In the genomic region with DNA sequence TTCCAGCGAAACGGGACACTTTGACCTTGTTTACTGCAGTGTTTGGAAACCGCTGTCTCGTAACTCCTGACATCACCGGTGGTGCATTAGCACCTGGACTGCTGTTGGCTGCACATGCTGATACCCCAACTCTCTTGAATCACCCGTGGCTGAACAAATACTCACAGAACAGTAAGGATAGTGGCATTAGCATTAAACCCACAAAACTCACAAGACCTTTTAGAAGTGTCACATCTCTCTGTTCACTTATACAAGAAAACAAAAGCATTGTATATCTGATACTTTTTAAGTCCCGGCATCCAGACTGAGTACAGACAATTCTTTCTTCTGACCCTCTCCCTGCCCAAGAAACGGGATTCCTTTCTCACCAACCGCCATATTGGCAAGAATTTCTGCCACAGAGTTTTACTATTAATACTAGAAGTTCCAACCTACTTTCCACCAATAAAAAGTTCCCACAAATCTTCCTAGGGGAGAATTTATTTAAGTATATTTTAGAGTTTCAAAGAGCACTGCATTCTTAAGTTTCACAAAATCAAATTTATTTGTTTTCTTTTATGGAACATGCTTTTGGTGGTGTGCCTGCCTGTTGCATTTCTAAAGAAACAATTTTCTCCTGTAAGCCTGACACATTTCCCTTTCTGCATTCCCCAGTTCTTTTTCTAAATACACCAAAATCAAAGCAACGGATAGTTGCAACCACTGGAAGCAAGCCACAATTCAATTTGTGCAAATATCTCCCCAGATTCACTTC, we compare ENCODE assay signal across 9 cellular contexts.
DNase-seq lines count a peak whose midpoint lies in the region; ATAC-seq and TF ChIP-seq lines count a peak whose summit lies in the region.
"Had no signal": no experiment of that assay in that cellular context is flagged by ENCODE, and none has a peak within 500 bp of the region (broad histone marks: within the 10 kb centered on the region; RNA-seq: fewer than 3 reads in every experiment).

No MANE protein-coding gene starts in this region.

- H3K4me3 ChIP-seq in heart left ventricle (peak overlapping the region in 9 of 12 donors; percentile 34 to 57 (median 47)), astrocyte of the cerebellum (ENCODE audit: low read depth, low read length) (peak overlapping the region; percentile 16), liver (ENCODE audit: low read depth in 1 of 3, low read length in 3 of 3) (peak overlapping the region in 2 of 3 donors; percentile 1 to 29), mesendoderm (ENCODE audit: low read length) (no peak overlapping the region)

- in situ Hi-C loops in astrocyte of the cerebellum (cut with HindIII; ENCODE audit: low sequenced_read_pairs): no loop called here

- no peak overlapping the region for H2AK5ac ChIP-seq in mesendoderm (ENCODE audit: low read length)

- WGBS in heart left ventricle, 4 donors: 48 to 79% (median 55%) methylated on average over 10 of the region's 10 CpGs
- WGBS in liver: 11% methylated on average over 10 of the region's 10 CpGs
- no CpG with 5 or more reads among the region's 10 CpGs for WGBS in mesendoderm (ENCODE audit: extremely low coverage, insufficient coverage, low lambda C conversion rate)

- H3K4me2 ChIP-seq in mesendoderm (ENCODE audit: low read length): no peak overlapping the region

- H3K56ac ChIP-seq in mesendoderm (ENCODE audit: low read length): no peak overlapping the region

- H3K9me3 ChIP-seq in heart left ventricle (no peaks in the 10 kb centered on the region), liver (ENCODE audit: control insufficient read depth in 4 of 4, low read length in 3 of 4) (no peaks in the 10 kb centered on the region)

- H2BK15ac ChIP-seq in mesendoderm (replicated peaks; ENCODE audit: low read depth): no peak overlapping the region

- no peak for DNase-seq in heart left ventricle
- DNase-seq in cardiac septum (ENCODE audit: low spot score): no peak
- DNase-seq in astrocyte of the cerebellum (ENCODE audit: low read depth): no peak
- no peak for DNase-seq in NCI-H2107 treated with DMSO at 0.1 percent for 48 hours (lab: John Stamatoyannopoulos, UW; ENCODE audit: unreplicated experiment)
- DNase-seq in mesendoderm: no peak
- DNase-seq in stimulated activated CD4-positive, alpha-beta T cell treated with anti-CD3 and anti-CD28 coated beads, Interleukin-1b, Interleukin-23, amount 100 ng/mL, for 48 hours: no peak
- DNase-seq: DND-41 had no signal

- H3K18ac ChIP-seq in mesendoderm (ENCODE audit: low read length): no peak overlapping the region

- TF ChIP-seq POLR2A in heart left ventricle (IDR thresholded peaks at IDR 0.05): no peak

- H4K8ac ChIP-seq in mesendoderm (ENCODE audit: low read depth, low read length): no peak overlapping the region

- H3K27ac ChIP-seq in heart left ventricle (peak overlapping the region in 9 of 12 donors; percentile 27 to 87 (median 72)), liver (ENCODE audit: low read depth in 1 of 2, low read length in 2 of 2) (peak overlapping the region; percentile 89 to 93), mesendoderm (ENCODE audit: low read depth, low read length) (no peak overlapping the region)

- intact Hi-C loops in heart left ventricle (cut with DNase I): no loop called here
- intact Hi-C loops in cardiac septum (cut with DNase I): no loop called here

- H4K5ac ChIP-seq in mesendoderm (ENCODE audit: low read length): no peak overlapping the region

- H3K27me3 ChIP-seq in heart left ventricle (no peaks in the 10 kb centered on the region), liver (ENCODE audit: control insufficient read depth in 4 of 4, insufficient read depth in 4 of 4, low read length in 3 of 4) (no peaks in the 10 kb centered on the region), mesendoderm (ENCODE audit: insufficient read depth, low read length, poor library complexity) (no peaks in the 10 kb centered on the region)

- H3K79me2 ChIP-seq in mesendoderm (ENCODE audit: control insufficient read depth, insufficient read depth, low read length): no peaks in the 10 kb centered on the region

- H3K23ac ChIP-seq in mesendoderm (ENCODE audit: low read length): no peak overlapping the region

- H3K36me3 ChIP-seq in heart left ventricle (peaks cover 0 to 34% (median 19%) of the 10 kb centered on the region in 9 donors), liver (ENCODE audit: control insufficient read depth in 4 of 4, insufficient read depth in 3 of 4, low read depth in 1 of 4, low read length in 3 of 4) (peaks cover 0 to 3% (median 0%) of the 10 kb centered on the region in 4 donors), mesendoderm (ENCODE audit: control insufficient read depth, insufficient read depth, low read length) (no peaks in the 10 kb centered on the region)

- TF ChIP-seq CTCF in heart left ventricle (IDR thresholded peaks at IDR 0.05) (no peak), astrocyte of the cerebellum (IDR thresholded peaks at IDR 0.05; ENCODE audit: low read depth, low read length, missing control alignments) (no peak), liver (IDR thresholded peaks at IDR 0.05; ENCODE audit: low read depth, low read length, missing input control) (no peak)

- TF ChIP-seq RAD21 in liver (IDR thresholded peaks at IDR 0.05): peak in 1 of 2 donors; percentile 19

- no peak overlapping the region for H2BK120ac ChIP-seq in mesendoderm (ENCODE audit: low read depth, low read length)

- H3K79me1 ChIP-seq in mesendoderm (ENCODE audit: low read length): no peaks in the 10 kb centered on the region

- peak overlapping the region; percentile 68 to 99 for H3K9ac ChIP-seq in liver (ENCODE audit: low read depth in 1 of 2, low read length in 2 of 2)
- H3K9ac ChIP-seq in mesendoderm (ENCODE audit: low read length): no peak overlapping the region

- H2BK5ac ChIP-seq in mesendoderm (ENCODE audit: low read length): no peak overlapping the region

- peaks cover 7 to 95% (median 52%) of the 10 kb centered on the region in 12 donors for H3K4me1 ChIP-seq in heart left ventricle
- peaks cover 2 to 15% (median 8%) of the 10 kb centered on the region in 4 donors for H3K4me1 ChIP-seq in liver (ENCODE audit: control insufficient read depth in 4 of 4, insufficient read depth in 4 of 4, low read length in 3 of 4)
- H3K4me1 ChIP-seq in mesendoderm (ENCODE audit: control insufficient read depth, low read depth, low read length): no peaks in the 10 kb centered on the region

- H3K4ac ChIP-seq in mesendoderm (ENCODE audit: low read depth, low read length): no peak overlapping the region

- ATAC-seq in heart left ventricle (peak in 3 of 4 donors; percentile 33 to 48 (median 34)), GM18511 (IDR thresholded peaks at IDR 0.05; ENCODE audit: unreplicated experiment) (no peak)

TF ChIP-seq in liver, 16 proteins besides CTCF, POLR2A, EP300 and RAD21 (continues in another document):
- peak; percentile 67 to 76 for TF ChIP-seq HNF4A (conservative IDR thresholded peaks at IDR 0.05)
- TF ChIP-seq YY1 (IDR thresholded peaks at IDR 0.05): no peak
- TF ChIP-seq, protein P1, sequence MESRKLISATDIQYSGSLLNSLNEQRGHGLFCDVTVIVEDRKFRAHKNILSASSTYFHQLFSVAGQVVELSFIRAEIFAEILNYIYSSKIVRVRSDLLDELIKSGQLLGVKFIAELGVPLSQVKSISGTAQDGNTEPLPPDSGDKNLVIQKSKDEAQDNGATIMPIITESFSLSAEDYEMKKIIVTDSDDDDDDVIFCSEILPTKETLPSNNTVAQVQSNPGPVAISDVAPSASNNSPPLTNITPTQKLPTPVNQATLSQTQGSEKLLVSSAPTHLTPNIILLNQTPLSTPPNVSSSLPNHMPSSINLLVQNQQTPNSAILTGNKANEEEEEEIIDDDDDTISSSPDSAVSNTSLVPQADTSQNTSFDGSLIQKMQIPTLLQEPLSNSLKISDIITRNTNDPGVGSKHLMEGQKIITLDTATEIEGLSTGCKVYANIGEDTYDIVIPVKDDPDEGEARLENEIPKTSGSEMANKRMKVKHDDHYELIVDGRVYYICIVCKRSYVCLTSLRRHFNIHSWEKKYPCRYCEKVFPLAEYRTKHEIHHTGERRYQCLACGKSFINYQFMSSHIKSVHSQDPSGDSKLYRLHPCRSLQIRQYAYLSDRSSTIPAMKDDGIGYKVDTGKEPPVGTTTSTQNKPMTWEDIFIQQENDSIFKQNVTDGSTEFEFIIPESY (IDR thresholded peaks at IDR 0.05): no peak
- peak in 1 of 2 donors; percentile 48 for TF ChIP-seq EGR1 (IDR thresholded peaks at IDR 0.05; ENCODE audit: low read depth in 2 of 2)
- TF ChIP-seq GABPA (IDR thresholded peaks at IDR 0.05 in 1 of 2, conservative IDR thresholded peaks at IDR 0.05 in 1 of 2): peak in 1 of 2 donors; percentile 9
- peak; percentile 46 to 80 for TF ChIP-seq RXRA (IDR thresholded peaks at IDR 0.05)
- no peak for TF ChIP-seq TAF1 (conservative IDR thresholded peaks at IDR 0.05)
- TF ChIP-seq, protein P2, sequence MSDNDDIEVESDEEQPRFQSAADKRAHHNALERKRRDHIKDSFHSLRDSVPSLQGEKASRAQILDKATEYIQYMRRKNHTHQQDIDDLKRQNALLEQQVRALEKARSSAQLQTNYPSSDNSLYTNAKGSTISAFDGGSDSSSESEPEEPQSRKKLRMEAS (IDR thresholded peaks at IDR 0.05): peak; percentile 31
- TF ChIP-seq NR2F2 (IDR thresholded peaks at IDR 0.05): no peak
- peak; percentile 84 for TF ChIP-seq FOXA2 (IDR thresholded peaks at IDR 0.05)
- TF ChIP-seq, protein P3, sequence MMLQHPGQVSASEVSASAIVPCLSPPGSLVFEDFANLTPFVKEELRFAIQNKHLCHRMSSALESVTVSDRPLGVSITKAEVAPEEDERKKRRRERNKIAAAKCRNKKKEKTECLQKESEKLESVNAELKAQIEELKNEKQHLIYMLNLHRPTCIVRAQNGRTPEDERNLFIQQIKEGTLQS (IDR thresholded peaks at IDR 0.05): peak; percentile 54
- TF ChIP-seq SP1 (IDR thresholded peaks at IDR 0.05): peak; percentile 57
- no peak for TF ChIP-seq HNF4G (IDR thresholded peaks at IDR 0.05)
- peak; percentile 37 for TF ChIP-seq FOXA1 (IDR thresholded peaks at IDR 0.05)
